11 cellular contexts compared by ENCODE assay signal in genomic region chr5:151779531-151780125, GRCh38. TPM values are rescaled to one million over a fixed set of nuclear protein-coding genes. Genes with fewer than 3 reads are reported as not detected.
DNase-seq lines count a peak whose midpoint lies in the region; ATAC-seq and TF ChIP-seq lines count a peak whose summit lies in the region.
"Had no signal": no experiment of that assay in that cellular context is flagged by ENCODE, and none has a peak within 500 bp of the region (broad histone marks: within the 10 kb centered on the region; RNA-seq: fewer than 3 reads in every experiment).

No MANE protein-coding gene starts in this region.

- H3K36me3 Mint-ChIP-seq in naive B cell = peaks cover 0 to 23% of the 10 kb centered on the region in 2 donors

- no peak overlapping the region for H3K4me3 ChIP-seq in SU-DHL-6 (ENCODE audit: insufficient read depth, low read length, poor library complexity, severe bottlenecking)
- no peak overlapping the region for H3K4me3 ChIP-seq in WERI-Rb-1 (ENCODE audit: low read depth, low read length)
- H3K4me3 ChIP-seq: coronary artery, gastroesophageal sphincter, left lung had no signal

- H3K4me2 ChIP-seq in SU-DHL-6 (ENCODE audit: low read depth, low read length, poor library complexity, severe bottlenecking) = peak overlapping the region; percentile 28

- no peak overlapping the region for H3K9ac ChIP-seq in SU-DHL-6 (ENCODE audit: low read length)

- H3K27ac ChIP-seq in SU-DHL-6 (ENCODE audit: low read depth, low read length) = 0 out of 2 replicates have a peak overlapping the region, but pooled peaks have one; percentile 3
- H3K27ac ChIP-seq in WERI-Rb-1 = no peak overlapping the region
- H3K27ac ChIP-seq: coronary artery, gastroesophageal sphincter, left lung had no signal

- TF ChIP-seq CTCF in SU-DHL-6 (IDR thresholded peaks at IDR 0.05; ENCODE audit: insufficient read depth, low read length, poor library complexity, severe bottlenecking) (no peak), WERI-Rb-1 (IDR thresholded peaks at IDR 0.05; ENCODE audit: low read depth, low read length) (no peak)

- DNase-seq in G401 (ENCODE audit: low spot score) (peak; percentile 70), naive B cell (no peak), WERI-Rb-1 (no peak), Ammon's horn (ENCODE audit: low spot score) (no peak), kidney tubule cell (ENCODE audit: low spot score) (no peak)
- DNase-seq: left lung; stimulated activated CD4-positive, alpha-beta T cell treated with anti-CD3 and anti-CD28 coated beads, Interleukin-15, amount 100 ng/mL, for 24 hours had no signal

- no peak overlapping the region for H2AFZ ChIP-seq in SU-DHL-6 (ENCODE audit: low read depth, low read length, severe bottlenecking)

- peak overlapping the region; percentile 0 to 76 (median 12) for H3K27ac Mint-ChIP-seq in naive B cell

- peaks cover 30% of the 10 kb centered on the region for H3K36me3 ChIP-seq in SU-DHL-6 (ENCODE audit: low read length)
- H3K36me3 ChIP-seq in WERI-Rb-1 = peaks cover 23% of the 10 kb centered on the region
- H3K36me3 ChIP-seq: gastroesophageal sphincter had no signal

- no peaks in the 10 kb centered on the region for H3K9me3 ChIP-seq in SU-DHL-6 (ENCODE audit: insufficient read depth, low read length)
- H3K9me3 ChIP-seq in WERI-Rb-1 (ENCODE audit: severe bottlenecking) = no peaks in the 10 kb centered on the region
- H3K9me3 ChIP-seq: gastroesophageal sphincter, left lung had no signal

- H3F3A ChIP-seq in SU-DHL-6 (ENCODE audit: insufficient read depth) = peaks cover 10% of the 10 kb centered on the region; the same call in 1 of the 2 replicates

- H4K20me1 ChIP-seq in SU-DHL-6 (ENCODE audit: low read depth, low read length) = peaks cover 88% of the 10 kb centered on the region

- peak; percentile 55 for ATAC-seq in GM21529 (IDR thresholded peaks at IDR 0.05; ENCODE audit: unreplicated experiment)
- ATAC-seq in naive B cell (ENCODE audit: low read depth in 2 of 2) = peak; percentile 37 to 41
- ATAC-seq: gastroesophageal sphincter, left lung had no signal

- peaks cover 100% of the 10 kb centered on the region for H3K79me2 ChIP-seq in SU-DHL-6 (ENCODE audit: insufficient read depth, low read length)

- H3K4me3 Mint-ChIP-seq in naive B cell = peak overlapping the region; percentile 10 to 75 (median 30)

- no peaks in the 10 kb centered on the region for H3K9me3 Mint-ChIP-seq in naive B cell

- in situ Hi-C loops in G401 (cut with HindIII; ENCODE audit: low sequenced_read_pairs) = no loop called here

- H3K4me1 Mint-ChIP-seq in naive B cell = peaks cover 49 to 83% (median 57%) of the 10 kb centered on the region in 3 donors

- H3K9me2 ChIP-seq in SU-DHL-6 (replicated peaks; ENCODE audit: insufficient read depth, low read length) = no peaks in the 10 kb centered on the region

- H3K27me3 Mint-ChIP-seq in naive B cell = no peaks in the 10 kb centered on the region

- H3K27me3 ChIP-seq in SU-DHL-6 (ENCODE audit: low read length) (no peaks in the 10 kb centered on the region), WERI-Rb-1 (ENCODE audit: insufficient read depth, low read depth, severe bottlenecking) (no peaks in the 10 kb centered on the region)
- H3K27me3 ChIP-seq: gastroesophageal sphincter, left lung had no signal

RNA-seq across cellular contexts. Expression of gene G3BP1, which starts 7.9 kb away (rescaled TPM):
- 87.3 and 132 TPM in 2 replicates for total RNA-seq in G401 (2014; rRNA removed; shearing (Covaris generic))
- 100 to 1,000 TPM in 5 of 6 donors, 10 to 100 TPM in 1; 93.9 to 151 (median 135) TPM for polyA plus RNA-seq in naive B cell (ENCODE audit: low read depth in 6 of 6)

RNA-seq across cellular contexts. Expression of gene ATOX1, which starts 21.2 kb away (rescaled TPM):
- total RNA-seq in G401 (2014; rRNA removed; shearing (Covaris generic)) = 53.7 and 112 TPM in 2 replicates
- polyA plus RNA-seq in naive B cell (ENCODE audit: low read depth in 6 of 6) = 10 to 100 TPM; 51.7 to 74.8 (median 59.4) TPM
